Comparison of ENCODE assay signal across 14 cellular contexts in genomic region chr1:56389813-56390539, GRCh38.
A peak's percentile ranks its signal among the peaks of the same experiment; 100 is the strongest.
DNase-seq lines count a peak whose midpoint lies in the region; ATAC-seq and TF ChIP-seq lines count a peak whose summit lies in the region.
"Had no signal": no experiment of that assay in that cellular context is flagged by ENCODE, and none has a peak within 500 bp of the region (broad histone marks: within the 10 kb centered on the region; RNA-seq: fewer than 3 reads in every experiment).

No MANE protein-coding gene starts in this region.

- peak overlapping the region; percentile 1 for H3K27ac ChIP-seq in left ventricle myocardium inferior (replicated peaks)
- H3K27ac ChIP-seq in iPS-18a (ENCODE audit: low read length), result no peak overlapping the region
- no peak overlapping the region for H3K27ac ChIP-seq in aorta (ENCODE audit: low read depth in 1 of 2, low read length in 2 of 2)
- H3K27ac ChIP-seq: ovary, testis had no signal

- no peak overlapping the region for H3K27ac Mint-ChIP-seq in stimulated activated memory B cell treated with anti-CD40 and anti-IgM and Interleukin-4, amounts not matched to agents 10 μg/mL and 1 μg/mL and 100 μg/mL, for 72 hours
- H3K27ac Mint-ChIP-seq: activated naive CD4-positive, alpha-beta T cell treated with anti-CD3 and anti-CD28 coated beads, Interleukin-2, amount 50 U/mL, for 24 hours had no signal

- peaks cover 31% of the 10 kb centered on the region for H3K4me1 ChIP-seq in left ventricle myocardium inferior
- H3K4me1 ChIP-seq in iPS-18a (ENCODE audit: control insufficient read depth, low read depth, low read length), result peaks cover 14% of the 10 kb centered on the region
- H3K4me1 ChIP-seq in aorta (ENCODE audit: control insufficient read depth in 1 of 2, insufficient read depth in 2 of 2, low read length in 2 of 2), result no peaks in the 10 kb centered on the region
- H3K4me1 ChIP-seq: testis had no signal

- no peak overlapping the region for H3K4me3 Mint-ChIP-seq in stimulated activated memory B cell treated with anti-CD40 and anti-IgM and Interleukin-4, amounts not matched to agents 10 μg/mL and 1 μg/mL and 100 μg/mL, for 72 hours
- H3K4me3 Mint-ChIP-seq: activated naive CD4-positive, alpha-beta T cell treated with anti-CD3 and anti-CD28 coated beads, Interleukin-2, amount 50 U/mL, for 24 hours had no signal

- H3K36me3 Mint-ChIP-seq in stimulated activated memory B cell treated with anti-CD40 and anti-IgM and Interleukin-4, amounts not matched to agents 10 μg/mL and 1 μg/mL and 100 μg/mL, for 72 hours, result no peaks in the 10 kb centered on the region
- H3K36me3 Mint-ChIP-seq: activated naive CD4-positive, alpha-beta T cell treated with anti-CD3 and anti-CD28 coated beads, Interleukin-2, amount 50 U/mL, for 24 hours had no signal

- no peaks in the 10 kb centered on the region for H3K9me3 Mint-ChIP-seq in stimulated activated memory B cell treated with anti-CD40 and anti-IgM and Interleukin-4, amounts not matched to agents 10 μg/mL and 1 μg/mL and 100 μg/mL, for 72 hours
- H3K9me3 Mint-ChIP-seq: activated naive CD4-positive, alpha-beta T cell treated with anti-CD3 and anti-CD28 coated beads, Interleukin-2, amount 50 U/mL, for 24 hours had no signal

- no peaks in the 10 kb centered on the region for H3K27me3 ChIP-seq in left ventricle myocardium inferior (ENCODE audit: low read depth)
- no peaks in the 10 kb centered on the region for H3K27me3 ChIP-seq in iPS-18a (ENCODE audit: control insufficient read depth, insufficient read depth, low read length)
- no peaks in the 10 kb centered on the region for H3K27me3 ChIP-seq in aorta (ENCODE audit: control insufficient read depth in 1 of 2, insufficient read depth in 2 of 2, low read length in 1 of 2)
- H3K27me3 ChIP-seq: esophagus muscularis mucosa, ovary, testis had no signal

- 53 to 59% methylated on average over 4 of the region's 4 CpGs for WGBS in aorta, 2 donors

- no peak for TF ChIP-seq CTCF in left ventricle myocardium inferior (IDR thresholded peaks at IDR 0.05; ENCODE audit: borderline replicate concordance)

- H3K27me3 Mint-ChIP-seq in stimulated activated memory B cell treated with anti-CD40 and anti-IgM and Interleukin-4, amounts not matched to agents 10 μg/mL and 1 μg/mL and 100 μg/mL, for 72 hours, result peaks cover 7% of the 10 kb centered on the region
- H3K27me3 Mint-ChIP-seq: activated naive CD4-positive, alpha-beta T cell treated with anti-CD3 and anti-CD28 coated beads, Interleukin-2, amount 50 U/mL, for 24 hours had no signal

- no peaks in the 10 kb centered on the region for H3K36me3 ChIP-seq in left ventricle myocardium inferior
- no peaks in the 10 kb centered on the region for H3K36me3 ChIP-seq in iPS-18a (ENCODE audit: control insufficient read depth, low read depth, low read length)
- no peaks in the 10 kb centered on the region for H3K36me3 ChIP-seq in aorta (ENCODE audit: control insufficient read depth in 1 of 2, insufficient read depth in 2 of 2, low read length in 1 of 2)
- H3K36me3 ChIP-seq: esophagus muscularis mucosa, ovary had no signal

- H3K9ac ChIP-seq in iPS-18a (ENCODE audit: low read length), result no peak overlapping the region

- DNase-seq in left ventricle myocardium inferior (no peak), cardiac septum (ENCODE audit: low spot score) (no peak), SK-N-DZ (ENCODE audit: low spot score) (peak; percentile 51), aorta (no peak)
- no peak for DNase-seq in stimulated activated CD4-positive, alpha-beta T cell treated with anti-CD3 and anti-CD28 coated beads, Interleukin-4, amount 100 ng/mL, for 1 hour
- DNase-seq in NK-92 treated with Interleukin-12 subunit alpha and Interleukin-12 subunit beta, amount 100 ng/mL, for 24 hours (lab: John Stamatoyannopoulos, UW), result no peak
- DNase-seq: KG1, NCI-H1930, ovary, testis had no signal

- ATAC-seq in stimulated activated memory B cell treated with anti-CD40 and anti-IgM and Interleukin-4, amounts not matched to agents 10 μg/mL and 1 μg/mL and 100 μg/mL, for 72 hours, result no peak
- no peak for ATAC-seq in aorta (ENCODE audit: low FRiP score)

- H3K4me3 ChIP-seq in left ventricle myocardium inferior, result no peak overlapping the region
- peak overlapping the region; percentile 38 for H3K4me3 ChIP-seq in iPS-18a (ENCODE audit: low read length)
- H3K4me3 ChIP-seq in aorta (ENCODE audit: low read length in 2 of 2), result no peak overlapping the region
- H3K4me3 ChIP-seq: esophagus muscularis mucosa, ovary, testis had no signal

- intact Hi-C loops in left ventricle myocardium inferior (cut with micrococcal nuclease) (no loop called here), cardiac septum (cut with DNase I) (loop anchor here (5.0 kb wide), 1 partner anchor 198 kb away; no protein-coding TSS in a partner anchor), aorta (cut with DNase I) (no loop called here)

- H3K9me3 ChIP-seq in left ventricle myocardium inferior (replicated peaks) (no peaks in the 10 kb centered on the region), iPS-18a (ENCODE audit: control insufficient read depth, low read depth, low read length) (no peaks in the 10 kb centered on the region), aorta (ENCODE audit: control insufficient read depth, low read length) (no peaks in the 10 kb centered on the region)
- H3K9me3 ChIP-seq: esophagus muscularis mucosa, ovary, testis had no signal

- no peaks in the 10 kb centered on the region for H3K4me1 Mint-ChIP-seq in stimulated activated memory B cell treated with anti-CD40 and anti-IgM and Interleukin-4, amounts not matched to agents 10 μg/mL and 1 μg/mL and 100 μg/mL, for 72 hours
- H3K4me1 Mint-ChIP-seq: activated naive CD4-positive, alpha-beta T cell treated with anti-CD3 and anti-CD28 coated beads, Interleukin-2, amount 50 U/mL, for 24 hours had no signal
